ENCODE assay signal across 19 cellular contexts in the genomic region with DNA sequence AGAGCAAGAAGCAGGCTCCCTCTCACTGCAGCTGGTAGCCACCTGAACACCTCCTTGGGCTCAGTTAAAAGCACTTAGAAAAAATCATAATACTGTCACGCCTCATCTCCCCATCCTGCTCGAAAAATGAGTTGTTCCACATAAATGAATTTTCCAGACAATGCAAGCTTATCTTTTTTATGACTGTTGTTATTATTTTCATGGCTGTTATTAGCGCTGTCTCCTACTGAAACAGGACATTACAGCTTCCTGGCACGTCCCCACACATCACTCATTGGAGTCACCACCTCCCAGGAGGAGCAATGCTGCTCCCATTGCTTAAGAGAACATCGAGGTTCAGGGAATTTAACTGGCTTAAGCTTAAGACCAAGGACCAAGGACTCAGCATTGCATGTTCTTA. TPM values are rescaled to one million over a fixed set of nuclear protein-coding genes. Genes with fewer than 3 reads are reported as not detected.
DNase-seq lines count a peak whose midpoint lies in the region; ATAC-seq and TF ChIP-seq lines count a peak whose summit lies in the region.
"Had no signal": no experiment of that assay in that cellular context is flagged by ENCODE, and none has a peak within 500 bp of the region (broad histone marks: within the 10 kb centered on the region; RNA-seq: fewer than 3 reads in every experiment).

No MANE protein-coding gene starts in this region.

- H3K4me3 ChIP-seq in esophagus muscularis mucosa, result no peak overlapping the region
- H3K4me3 ChIP-seq: BLaER1 had no signal

- TF ChIP-seq POLR2A in esophagus muscularis mucosa (IDR thresholded peaks at IDR 0.05; ENCODE audit: low read depth), result no peak

- DNase-seq in DMS79 (lab: John Stamatoyannopoulos, UW) (peak; percentile 71), DMS79 treated with DMSO at 0.1 percent for 48 hours (lab: John Stamatoyannopoulos, UW) (peak; percentile 85), NCI-H2227 treated with DMSO at 0.1 percent for 48 hours (lab: John Stamatoyannopoulos, UW) (peak; percentile 31), lung microvascular endothelial cell (ENCODE audit: low read depth in 2 of 2) (peak; percentile 10 to 67), NCI-H2196 treated with DMSO at 0.1 percent for 48 hours (lab: John Stamatoyannopoulos, UW; ENCODE audit: unreplicated experiment) (no peak), esophagus muscularis mucosa (ENCODE audit: extremely low spot score) (no peak)
- DNase-seq: CD4-positive, alpha-beta T cell; COR-L47; DND-41; Karpas-422; NCI-H1436 treated with DMSO at 0.1 percent for 48 hours; NCI-H2029 treated with DMSO at 0.1 percent for 48 hours; NCI-H524 treated with DMSO at 0.1 percent for 48 hours; Right ventricle myocardium superior; SW 1271; T-helper 17 cell had no signal

- no peaks in the 10 kb centered on the region for H3K4me1 ChIP-seq in esophagus muscularis mucosa

- H3K9me3 ChIP-seq in esophagus muscularis mucosa, result no peaks in the 10 kb centered on the region
- H3K9me3 ChIP-seq: BLaER1 had no signal

- intact Hi-C loops in esophagus muscularis mucosa (cut with DNase I), result no loop called here

- no peak for TF ChIP-seq CTCF in esophagus muscularis mucosa (IDR thresholded peaks at IDR 0.05)

- H3K36me3 ChIP-seq in esophagus muscularis mucosa, result no peaks in the 10 kb centered on the region
- H3K36me3 ChIP-seq: BLaER1 had no signal

- H3K27me3 ChIP-seq in esophagus muscularis mucosa, result peaks cover 0 to 80% (median 0%) of the 10 kb centered on the region in 4 donors
- H3K27me3 ChIP-seq: BLaER1 had no signal

- TF ChIP-seq EP300 in esophagus muscularis mucosa (IDR thresholded peaks at IDR 0.05), result no peak

- H3K27ac ChIP-seq in esophagus muscularis mucosa (replicated peaks in 1 of 4), result no peak overlapping the region
- H3K27ac ChIP-seq: BLaER1 had no signal

- whole genome bisulfite sequencing in esophagus muscularis mucosa, result 69% methylated on average over 5 of the region's 5 CpGs

- no peak for ATAC-seq in GM21528 (IDR thresholded peaks at IDR 0.05; ENCODE audit: low FRiP score, unreplicated experiment)
- ATAC-seq: T-helper 17 cell had no signal

RNA-seq across cellular contexts. Expression of a gene that starts 26.5 kb away (rescaled TPM):
- not detected in 2 replicates for total RNA-seq in lung microvascular endothelial cell
- not detected for total RNA-seq in esophagus muscularis mucosa
- total RNA-seq: CD4-positive, alpha-beta T cell; Right ventricle myocardium superior; SK-MEL-5; T-helper 17 cell had no signal

Comparison
In these comparisons a context has a peak if more than half of its experiments do, and no peak if none do; other contexts are left out.
1. DNase-seq: peak in DMS79 (single experiment), DMS79 treated with DMSO at 0.1 percent for 48 hours (single experiment), NCI-H2227 treated with DMSO at 0.1 percent for 48 hours (single experiment) and lung microvascular endothelial cell (2 of 2); none in NCI-H2196 treated with DMSO at 0.1 percent for 48 hours (single experiment) and esophagus muscularis mucosa (single experiment).